Comparison of ENCODE assay signal across 8 cellular contexts in the genomic region with DNA sequence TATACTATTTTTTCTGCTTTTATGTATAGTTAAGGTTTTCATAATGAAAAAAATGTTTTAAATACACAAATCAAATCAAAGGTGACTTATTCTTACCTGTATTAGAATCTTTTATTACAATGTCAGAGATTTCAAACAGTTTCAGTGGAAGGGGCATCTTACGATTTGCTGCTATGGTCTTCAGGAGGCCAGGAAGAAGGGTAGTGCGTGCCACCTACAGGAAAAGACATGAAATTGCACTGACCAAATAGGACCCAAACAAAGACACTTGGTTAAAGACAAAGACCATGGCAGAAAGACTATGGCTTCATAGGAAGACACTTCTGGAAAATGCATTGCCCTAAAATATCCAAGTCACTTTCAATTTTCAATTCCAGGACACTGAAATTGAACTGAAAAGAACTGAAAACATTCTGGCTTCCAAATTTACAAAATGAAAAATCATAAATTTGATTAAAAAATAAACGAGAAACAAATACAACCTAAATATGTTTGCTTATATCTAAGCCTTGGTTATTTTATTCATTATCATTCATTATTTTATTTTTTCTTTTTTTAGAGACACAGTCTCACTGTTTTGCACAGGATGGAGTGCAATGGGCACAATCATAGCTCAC. TPM values are rescaled to one million over a fixed set of nuclear protein-coding genes. Genes with fewer than 3 reads are reported as not detected.
A peak's percentile ranks its signal among the peaks of the same experiment; 100 is the strongest.
DNase-seq lines count a peak whose midpoint lies in the region; ATAC-seq and TF ChIP-seq lines count a peak whose summit lies in the region.

No MANE protein-coding gene starts in this region.

- H3K9me3 ChIP-seq in DND-41 (ENCODE audit: insufficient read depth, low read length, severe bottlenecking), result no peaks in the 10 kb centered on the region
- H3K9me3 ChIP-seq in uterus, result no peaks in the 10 kb centered on the region

- H3K36me3 ChIP-seq in DND-41 (ENCODE audit: insufficient read depth, low read length) (peaks cover 83% of the 10 kb centered on the region), brain microvascular endothelial cell (replicated peaks) (peaks cover 2% of the 10 kb centered on the region), uterus (no peaks in the 10 kb centered on the region)

- no peaks in the 10 kb centered on the region for H3K4me1 ChIP-seq in DND-41 (ENCODE audit: insufficient read depth, low read length)
- no peaks in the 10 kb centered on the region for H3K4me1 ChIP-seq in uterus

- H3K27me3 ChIP-seq in DND-41 (ENCODE audit: insufficient read depth, low read length, poor library complexity) (no peaks in the 10 kb centered on the region), brain microvascular endothelial cell (replicated peaks) (no peaks in the 10 kb centered on the region), uterus (no peaks in the 10 kb centered on the region)

- H3K4me2 ChIP-seq in DND-41 (ENCODE audit: insufficient read depth, low read length), result no peak overlapping the region

- no peak overlapping the region for H3K4me3 ChIP-seq in DND-41 (ENCODE audit: low read depth in 1 of 2, low read length in 2 of 2)
- no peak overlapping the region for H3K4me3 ChIP-seq in brain microvascular endothelial cell (ENCODE audit: low read depth, low read length)
- H3K4me3 ChIP-seq in uterus, result no peak overlapping the region

- no peak overlapping the region for H2AFZ ChIP-seq in DND-41 (ENCODE audit: low read depth, low read length)

- no peak for TF ChIP-seq POLR2A in uterus (IDR thresholded peaks at IDR 0.05)

- ATAC-seq in DND-41 (ENCODE audit: insufficient read depth, low read depth) (peak; percentile 82), GM19467 (IDR thresholded peaks at IDR 0.05; ENCODE audit: unreplicated experiment) (peak; percentile 81), HG03432 (IDR thresholded peaks at IDR 0.05; ENCODE audit: unreplicated experiment) (peak; percentile 89)

- DNase-seq in DND-41 (no peak), NCI-H526 (lab: John Stamatoyannopoulos, UW) (peak; percentile 2 to 69), brain microvascular endothelial cell (peak; percentile 40), kidney tubule cell (ENCODE audit: low spot score) (peak; percentile 65), uterus (no peak), middle frontal gyrus (ENCODE audit: extremely low spot score, low spot score) (no peak)

- no peak overlapping the region for H3K27ac ChIP-seq in DND-41 (ENCODE audit: low read length)
- H3K27ac ChIP-seq in brain microvascular endothelial cell, result no peak overlapping the region
- no peak overlapping the region for H3K27ac ChIP-seq in uterus

- no peak overlapping the region for H3K9ac ChIP-seq in DND-41 (ENCODE audit: low read depth, low read length)

- TF ChIP-seq CTCF in DND-41 (IDR thresholded peaks at IDR 0.05; ENCODE audit: borderline replicate concordance, extremely low read depth, low read length, poor library complexity, severe bottlenecking) (peak; percentile 73), brain microvascular endothelial cell (IDR thresholded peaks at IDR 0.05; ENCODE audit: low read depth, low read length, missing control alignments) (peak; percentile 86), uterus (IDR thresholded peaks at IDR 0.05) (peak; percentile 57 to 82 (median 66))

- in situ Hi-C loops in brain microvascular endothelial cell (cut with HindIII; ENCODE audit: low pct_ligation_motif_present, low sequenced_read_pairs), result no loop called here

- H4K20me1 ChIP-seq in DND-41 (ENCODE audit: insufficient read depth, low read length), result no peaks in the 10 kb centered on the region

- H3K79me2 ChIP-seq in DND-41 (ENCODE audit: insufficient read depth, low read length), result peaks cover 1% of the 10 kb centered on the region; the same call in 1 of the 2 replicates

- intact Hi-C loops in uterus (cut with DNase I; ENCODE audit: low total_unique reads), result no loop called here

RNA-seq across cellular contexts. Expression of gene FARSB, which starts 42.1 kb away (rescaled TPM):
- 10 to 100 TPM in 3 of 4 donors, 1 to 10 TPM in 1; 9.4 to 24.1 (median 16.2) TPM for total RNA-seq in uterus

RNA-seq across cellular contexts. Expression of gene MOGAT1, which starts 57.6 kb away (rescaled TPM):
- not detected for total RNA-seq in uterus

Comparison
In these comparisons a context has a peak if more than half of its experiments do, and no peak if none do; other contexts are left out.
1. DNase-seq: peak in NCI-H526 (2 of 2), brain microvascular endothelial cell (single experiment) and kidney tubule cell (single experiment); none in DND-41 (single experiment), uterus (0 of 2) and middle frontal gyrus (single experiment).
2. Peak in every context shown above with its lines, with median percentiles within 50 percentile points of each other: ATAC-seq and CTCF ChIP-seq.